In the genomic region with DNA sequence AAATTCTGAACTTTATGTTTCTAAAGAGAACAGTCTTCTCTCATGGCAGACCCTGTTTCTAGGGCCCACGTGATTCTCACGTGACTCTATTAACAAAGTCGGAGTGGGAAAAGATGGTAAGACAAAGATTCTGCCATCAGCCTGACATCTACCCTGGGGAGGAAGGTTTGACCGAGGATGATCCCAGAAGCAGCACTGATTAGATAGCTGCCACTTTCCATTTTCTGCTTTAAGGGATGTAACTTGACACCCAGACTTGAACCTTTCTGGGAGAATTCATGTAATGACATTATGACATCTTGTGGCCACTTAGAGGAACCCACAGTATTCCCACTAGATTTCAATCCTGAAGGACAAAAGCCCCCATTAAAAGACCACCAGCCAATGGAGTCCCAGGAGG, we compare ENCODE assay signal across 1 cellular context.
TF ChIP-seq lines count a peak whose summit lies in the region.

No MANE protein-coding gene starts in this region.

TF ChIP-seq in K562, 482 proteins besides CTCF, POLR2A, EP300 and RAD21 (continued from another document and continues in another):
- no peak for TF ChIP-seq SIN3A (IDR thresholded peaks at IDR 0.05; ENCODE audit: borderline replicate concordance in 2 of 2, control insufficient read depth in 1 of 2, low read depth in 2 of 2, low read length in 2 of 2)
- no peak for TF ChIP-seq CBX8 (IDR thresholded peaks at IDR 0.05; ENCODE audit: borderline replicate concordance, extremely low read depth, low read depth, low read length, poor library complexity, severe bottlenecking)
- TF ChIP-seq TGIF2 (CRISPR knock-in tag; IDR thresholded peaks at IDR 0.05) = no peak
- TF ChIP-seq CEBPG (CRISPR knock-in tag; IDR thresholded peaks at IDR 0.05) = no peak
- TF ChIP-seq CEBPG (tag; conservative IDR thresholded peaks at IDR 0.05 in 1 of 2, IDR thresholded peaks at IDR 0.05 in 1 of 2) = no peak
- peak; percentile 88 for TF ChIP-seq TFE3 (CRISPR knock-in tag; IDR thresholded peaks at IDR 0.05)
- no peak for TF ChIP-seq TBL1XR1 (IDR thresholded peaks at IDR 0.05; ENCODE audit: low read length in 2 of 2)
- TF ChIP-seq, protein P1, sequence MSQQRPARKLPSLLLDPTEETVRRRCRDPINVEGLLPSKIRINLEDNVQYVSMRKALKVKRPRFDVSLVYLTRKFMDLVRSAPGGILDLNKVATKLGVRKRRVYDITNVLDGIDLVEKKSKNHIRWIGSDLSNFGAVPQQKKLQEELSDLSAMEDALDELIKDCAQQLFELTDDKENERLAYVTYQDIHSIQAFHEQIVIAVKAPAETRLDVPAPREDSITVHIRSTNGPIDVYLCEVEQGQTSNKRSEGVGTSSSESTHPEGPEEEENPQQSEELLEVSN (IDR thresholded peaks at IDR 0.05; ENCODE audit: borderline replicate concordance in 1 of 2, extremely low read depth in 1 of 2, insufficient read depth in 1 of 2, insufficient read length in 1 of 2, low read depth in 1 of 2, low read length in 1 of 2, poor library complexity in 1 of 2, severe bottlenecking in 1 of 2) = no peak
- TF ChIP-seq PRMT5 (CRISPR knock-in tag; IDR thresholded peaks at IDR 0.05) = no peak
- no peak for TF ChIP-seq ZNF780A (CRISPR knock-in tag; IDR thresholded peaks at IDR 0.05)
- no peak for TF ChIP-seq KDM5B (IDR thresholded peaks at IDR 0.05; ENCODE audit: insufficient replicate concordance, low read depth, low read length)
- no peak for TF ChIP-seq GATAD2B (IDR thresholded peaks at IDR 0.05; ENCODE audit: borderline replicate concordance)
- TF ChIP-seq DMBX1 (CRISPR knock-in tag; IDR thresholded peaks at IDR 0.05; ENCODE audit: borderline replicate concordance) = no peak
- no peak for TF ChIP-seq SMAD3 (CRISPR knock-in tag; conservative IDR thresholded peaks at IDR 0.05)
- TF ChIP-seq PHF20 (IDR thresholded peaks at IDR 0.05; ENCODE audit: partially characterized antibody) = no peak
- TF ChIP-seq ATF1 (CRISPR knock-in tag; IDR thresholded peaks at IDR 0.05) = no peak
- no peak for TF ChIP-seq ATF1 (tag; IDR thresholded peaks at IDR 0.05)
- no peak for TF ChIP-seq NFXL1 (CRISPR knock-in tag; IDR thresholded peaks at IDR 0.05)
- TF ChIP-seq ETS2 (tag; IDR thresholded peaks at IDR 0.05; ENCODE audit: borderline replicate concordance, poor library complexity, severe bottlenecking) = no peak
- no peak for TF ChIP-seq TCFL5 (CRISPR knock-in tag; conservative IDR thresholded peaks at IDR 0.05)
- no peak for TF ChIP-seq SLC30A9 (CRISPR knock-in tag; IDR thresholded peaks at IDR 0.05)
- TF ChIP-seq GABPA (tag; conservative IDR thresholded peaks at IDR 0.05; ENCODE audit: low read depth) = no peak
- no peak for TF ChIP-seq LARP7 (IDR thresholded peaks at IDR 0.05)
- TF ChIP-seq ZNF324 (CRISPR knock-in tag; IDR thresholded peaks at IDR 0.05) = no peak
- TF ChIP-seq ZNF436 (CRISPR knock-in tag; IDR thresholded peaks at IDR 0.05) = no peak
- no peak for TF ChIP-seq MCM7 (IDR thresholded peaks at IDR 0.05)
- no peak for TF ChIP-seq ZBTB33 (CRISPR knock-in tag; IDR thresholded peaks at IDR 0.05)
- TF ChIP-seq NCOA6 (IDR thresholded peaks at IDR 0.05) = no peak
- TF ChIP-seq ILF3 (IDR thresholded peaks at IDR 0.05; ENCODE audit: borderline replicate concordance) = no peak
- TF ChIP-seq SAFB (IDR thresholded peaks at IDR 0.05; ENCODE audit: borderline replicate concordance, low read depth, low read length) = no peak
- peak; percentile 75 for TF ChIP-seq USF2 (CRISPR knock-in tag; IDR thresholded peaks at IDR 0.05)
- TF ChIP-seq GTF2E2 (tag; IDR thresholded peaks at IDR 0.05) = no peak
- 0 out of 2 replicates have a peak, but pooled peaks have one; percentile 52 for TF ChIP-seq MECOM (CRISPR knock-in tag; IDR thresholded peaks at IDR 0.05)
- no peak for TF ChIP-seq ZNF217 (CRISPR knock-in tag; IDR thresholded peaks at IDR 0.05)
- TF ChIP-seq PTRF (tag; IDR thresholded peaks at IDR 0.05) = no peak
- TF ChIP-seq MIER1 (IDR thresholded peaks at IDR 0.05; ENCODE audit: low read depth) = no peak
- TF ChIP-seq SREBF2 (CRISPR knock-in tag; IDR thresholded peaks at IDR 0.05) = no peak
- TF ChIP-seq MTA1 (IDR thresholded peaks at IDR 0.05; ENCODE audit: borderline replicate concordance) = no peak
- peak; percentile 10 for TF ChIP-seq MEIS2 (IDR thresholded peaks at IDR 0.05; ENCODE audit: partially characterized antibody)
- TF ChIP-seq, protein P2, sequence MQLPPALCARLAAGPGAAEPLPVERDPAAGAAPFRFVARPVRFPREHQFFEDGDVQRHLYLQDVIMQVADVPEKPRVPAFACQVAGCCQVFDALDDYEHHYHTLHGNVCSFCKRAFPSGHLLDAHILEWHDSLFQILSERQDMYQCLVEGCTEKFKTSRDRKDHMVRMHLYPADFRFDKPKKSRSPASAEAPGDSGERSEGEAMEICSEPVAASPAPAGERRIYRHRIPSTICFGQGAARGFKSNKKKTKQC (CRISPR knock-in tag; IDR thresholded peaks at IDR 0.05) = no peak
- TF ChIP-seq CCNT2 (IDR thresholded peaks at IDR 0.05; ENCODE audit: borderline replicate concordance, extremely low read depth, insufficient read length, low read depth, low read length) = no peak
- no peak for TF ChIP-seq MXI1 (IDR thresholded peaks at IDR 0.05; ENCODE audit: low read depth, low read length)
- TF ChIP-seq ELF2 (CRISPR knock-in tag; IDR thresholded peaks at IDR 0.05) = no peak
- TF ChIP-seq, protein P3, sequence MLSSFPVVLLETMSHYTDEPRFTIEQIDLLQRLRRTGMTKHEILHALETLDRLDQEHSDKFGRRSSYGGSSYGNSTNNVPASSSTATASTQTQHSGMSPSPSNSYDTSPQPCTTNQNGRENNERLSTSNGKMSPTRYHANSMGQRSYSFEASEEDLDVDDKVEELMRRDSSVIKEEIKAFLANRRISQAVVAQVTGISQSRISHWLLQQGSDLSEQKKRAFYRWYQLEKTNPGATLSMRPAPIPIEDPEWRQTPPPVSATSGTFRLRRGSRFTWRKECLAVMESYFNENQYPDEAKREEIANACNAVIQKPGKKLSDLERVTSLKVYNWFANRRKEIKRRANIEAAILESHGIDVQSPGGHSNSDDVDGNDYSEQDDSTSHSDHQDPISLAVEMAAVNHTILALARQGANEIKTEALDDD (IDR thresholded peaks at IDR 0.05) = 0 out of 2 replicates have a peak, but pooled peaks have one; percentile 42
- no peak for TF ChIP-seq KAT2B (IDR thresholded peaks at IDR 0.05; ENCODE audit: low read depth, low read length)
- no peak for TF ChIP-seq CUX1 (CRISPR knock-in tag; IDR thresholded peaks at IDR 0.05)
- TF ChIP-seq C11orf30 (IDR thresholded peaks at IDR 0.05; ENCODE audit: low read depth) = no peak
- TF ChIP-seq MAFG (tag; conservative IDR thresholded peaks at IDR 0.05) = no peak
- TF ChIP-seq MLX (CRISPR knock-in tag; conservative IDR thresholded peaks at IDR 0.05) = no peak
- no peak for TF ChIP-seq FOS (IDR thresholded peaks at IDR 0.05; ENCODE audit: extremely low read depth, insufficient read length)
- TF ChIP-seq, protein P4, sequence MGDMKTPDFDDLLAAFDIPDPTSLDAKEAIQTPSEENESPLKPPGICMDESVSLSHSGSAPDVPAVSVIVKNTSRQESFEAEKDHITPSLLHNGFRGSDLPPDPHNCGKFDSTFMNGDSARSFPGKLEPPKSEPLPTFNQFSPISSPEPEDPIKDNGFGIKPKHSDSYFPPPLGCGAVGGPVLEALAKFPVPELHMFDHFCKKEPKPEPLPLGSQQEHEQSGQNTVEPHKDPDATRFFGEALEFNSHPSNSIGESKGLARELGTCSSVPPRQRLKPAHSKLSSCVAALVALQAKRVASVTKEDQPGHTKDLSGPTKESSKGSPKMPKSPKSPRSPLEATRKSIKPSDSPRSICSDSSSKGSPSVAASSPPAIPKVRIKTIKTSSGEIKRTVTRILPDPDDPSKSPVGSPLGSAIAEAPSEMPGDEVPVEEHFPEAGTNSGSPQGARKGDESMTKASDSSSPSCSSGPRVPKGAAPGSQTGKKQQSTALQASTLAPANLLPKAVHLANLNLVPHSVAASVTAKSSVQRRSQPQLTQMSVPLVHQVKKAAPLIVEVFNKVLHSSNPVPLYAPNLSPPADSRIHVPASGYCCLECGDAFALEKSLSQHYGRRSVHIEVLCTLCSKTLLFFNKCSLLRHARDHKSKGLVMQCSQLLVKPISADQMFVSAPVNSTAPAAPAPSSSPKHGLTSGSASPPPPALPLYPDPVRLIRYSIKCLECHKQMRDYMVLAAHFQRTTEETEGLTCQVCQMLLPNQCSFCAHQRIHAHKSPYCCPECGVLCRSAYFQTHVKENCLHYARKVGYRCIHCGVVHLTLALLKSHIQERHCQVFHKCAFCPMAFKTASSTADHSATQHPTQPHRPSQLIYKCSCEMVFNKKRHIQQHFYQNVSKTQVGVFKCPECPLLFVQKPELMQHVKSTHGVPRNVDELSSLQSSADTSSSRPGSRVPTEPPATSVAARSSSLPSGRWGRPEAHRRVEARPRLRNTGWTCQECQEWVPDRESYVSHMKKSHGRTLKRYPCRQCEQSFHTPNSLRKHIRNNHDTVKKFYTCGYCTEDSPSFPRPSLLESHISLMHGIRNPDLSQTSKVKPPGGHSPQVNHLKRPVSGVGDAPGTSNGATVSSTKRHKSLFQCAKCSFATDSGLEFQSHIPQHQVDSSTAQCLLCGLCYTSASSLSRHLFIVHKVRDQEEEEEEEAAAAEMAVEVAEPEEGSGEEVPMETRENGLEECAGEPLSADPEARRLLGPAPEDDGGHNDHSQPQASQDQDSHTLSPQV (IDR thresholded peaks at IDR 0.05) = 0 out of 2 replicates have a peak, but pooled peaks have one; percentile 27
- no peak for TF ChIP-seq WHSC1 (IDR thresholded peaks at IDR 0.05; ENCODE audit: low read length)
- no peak; a peak in 1 of 4 replicates for TF ChIP-seq MAZ (CRISPR knock-in tag; conservative IDR thresholded peaks at IDR 0.05 in 1 of 2, IDR thresholded peaks at IDR 0.05 in 1 of 2)
- TF ChIP-seq SMAD2 (IDR thresholded peaks at IDR 0.05; ENCODE audit: low read depth, low read length) = no peak
